ENCODE assay signal across 17 cellular contexts in the genomic region with DNA sequence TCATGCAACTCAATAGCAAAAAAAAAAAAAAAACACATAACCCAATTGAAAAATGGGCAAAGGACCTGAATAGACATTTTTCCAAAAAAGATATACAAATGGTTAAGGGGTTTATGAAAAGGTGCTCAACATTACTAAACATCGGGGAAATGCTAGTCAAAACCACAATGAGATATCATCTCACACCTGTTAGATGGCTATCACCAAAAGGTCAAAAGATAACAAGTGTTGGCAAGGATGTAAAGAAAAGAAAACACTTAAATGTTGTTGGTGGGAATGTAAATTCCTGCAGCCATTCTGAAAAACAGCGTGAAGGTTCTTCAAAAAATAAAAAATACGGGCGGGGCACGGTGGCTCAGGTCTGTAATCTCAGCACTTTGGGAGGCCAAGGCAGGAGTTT.
DNase-seq lines count a peak whose midpoint lies in the region; ATAC-seq and TF ChIP-seq lines count a peak whose summit lies in the region.
"Had no signal": no experiment of that assay in that cellular context is flagged by ENCODE, and none has a peak within 500 bp of the region (broad histone marks: within the 10 kb centered on the region; RNA-seq: fewer than 3 reads in every experiment).

No MANE protein-coding gene starts in this region.

- intact Hi-C loops in CD4-positive, alpha-beta memory T cell (cut with micrococcal nuclease): loop anchor here (5.0 kb wide), 1 partner anchor 158 kb away; no protein-coding TSS in a partner anchor

- H3K4me1 ChIP-seq in CD4-positive, alpha-beta memory T cell (ENCODE audit: insufficient read depth, low read length): peaks cover 63% of the 10 kb centered on the region
- H3K4me1 ChIP-seq: psoas muscle had no signal

- H3K27ac ChIP-seq in CD4-positive, alpha-beta memory T cell (ENCODE audit: low read depth, low read length): peak overlapping the region; percentile 18
- H3K27ac ChIP-seq: psoas muscle, thyroid gland had no signal

- no peaks in the 10 kb centered on the region for H3K27me3 ChIP-seq in CD4-positive, alpha-beta memory T cell (ENCODE audit: insufficient read depth, low read length)
- H3K27me3 ChIP-seq: thyroid gland had no signal

- peak overlapping the region in 1 of 2 donors; percentile 13 for H3K4me3 ChIP-seq in CD4-positive, alpha-beta memory T cell (ENCODE audit: low read length in 2 of 2)
- peak overlapping the region; percentile 44 for H3K4me3 ChIP-seq in GM12864 (ENCODE audit: low read depth, low read length)
- H3K4me3 ChIP-seq: GM23338, psoas muscle, smooth muscle cell, thyroid gland had no signal

- peaks cover 6 to 10% of the 10 kb centered on the region in 2 donors for H3K36me3 Mint-ChIP-seq in CD4-positive, alpha-beta memory T cell
- H3K36me3 Mint-ChIP-seq in T-cell: peaks cover 9% of the 10 kb centered on the region
- H3K36me3 Mint-ChIP-seq in central memory CD8-positive, alpha-beta T cell (ENCODE audit: insufficient read depth): peaks cover 5% of the 10 kb centered on the region
- H3K36me3 Mint-ChIP-seq: brain had no signal

- POLR2A ChIA-PET in CD4-positive, alpha-beta memory T cell (lab: Charles Lee; ENCODE audit: partially characterized antibody): no interaction called here
- POLR2A ChIA-PET in T-cell (lab: Charles Lee): no interaction called here

- no peak for TF ChIP-seq CTCF in GM12864 (IDR thresholded peaks at IDR 0.05; ENCODE audit: low read depth, low read length, missing control alignments)

- H3K4me3 Mint-ChIP-seq in CD4-positive, alpha-beta memory T cell: peak overlapping the region; percentile 49 to 85 (median 72)
- peak overlapping the region; percentile 10 to 62 (median 46) for H3K4me3 Mint-ChIP-seq in T-cell
- peak overlapping the region; percentile 33 for H3K4me3 Mint-ChIP-seq in central memory CD8-positive, alpha-beta T cell
- H3K4me3 Mint-ChIP-seq: brain, GM23338 had no signal

- CTCF ChIA-PET in CD4-positive, alpha-beta memory T cell (lab: Charles Lee; ENCODE audit: partially characterized antibody): no interaction called here
- CTCF ChIA-PET in T-cell (lab: Charles Lee): interaction anchor here in 1 of 2 donors (0.6 kb wide), 1 partner anchor 128 kb away, joined by 3 read pairs; no protein-coding TSS in a partner anchor

- H3K36me3 ChIP-seq in CD4-positive, alpha-beta memory T cell (ENCODE audit: insufficient read depth, low read length): no peaks in the 10 kb centered on the region
- H3K36me3 ChIP-seq: thyroid gland had no signal

- no peaks in the 10 kb centered on the region for H3K27me3 Mint-ChIP-seq in CD4-positive, alpha-beta memory T cell
- H3K27me3 Mint-ChIP-seq in T-cell: no peaks in the 10 kb centered on the region
- no peaks in the 10 kb centered on the region for H3K27me3 Mint-ChIP-seq in central memory CD8-positive, alpha-beta T cell

- ATAC-seq in T-cell (replicated peaks in 1 of 4): no peak
- no peak for ATAC-seq in central memory CD8-positive, alpha-beta T cell (replicated peaks; ENCODE audit: extremely low read depth, poor library complexity, severe bottlenecking)
- no peak for ATAC-seq in HG03039 (IDR thresholded peaks at IDR 0.05; ENCODE audit: unreplicated experiment)
- ATAC-seq: GM23338, psoas muscle had no signal

- peaks cover 5 to 19% (median 8%) of the 10 kb centered on the region in 8 donors for H3K9me3 Mint-ChIP-seq in CD4-positive, alpha-beta memory T cell
- peaks cover 5 to 9% (median 6%) of the 10 kb centered on the region in 3 donors for H3K9me3 Mint-ChIP-seq in T-cell
- H3K9me3 Mint-ChIP-seq in central memory CD8-positive, alpha-beta T cell: peaks cover 8% of the 10 kb centered on the region

- peak overlapping the region; percentile 59 to 91 (median 80) for H3K27ac Mint-ChIP-seq in CD4-positive, alpha-beta memory T cell
- peak overlapping the region; percentile 60 to 84 for H3K27ac Mint-ChIP-seq in T-cell
- H3K27ac Mint-ChIP-seq in central memory CD8-positive, alpha-beta T cell (ENCODE audit: low read depth): peak overlapping the region; percentile 51
- H3K27ac Mint-ChIP-seq: brain, GM23338 had no signal

- H3K4me1 Mint-ChIP-seq in CD4-positive, alpha-beta memory T cell: peaks cover 51 to 81% (median 69%) of the 10 kb centered on the region in 4 donors
- H3K4me1 Mint-ChIP-seq in T-cell: peaks cover 70 to 88% (median 79%) of the 10 kb centered on the region in 3 donors
- peaks cover 69% of the 10 kb centered on the region for H3K4me1 Mint-ChIP-seq in central memory CD8-positive, alpha-beta T cell
- H3K4me1 Mint-ChIP-seq: brain had no signal

- H3K9me3 ChIP-seq in CD4-positive, alpha-beta memory T cell (ENCODE audit: control insufficient read depth in 1 of 2, low read length in 2 of 2): no peaks in the 10 kb centered on the region
- H3K9me3 ChIP-seq: psoas muscle, thyroid gland had no signal

- DNase-seq in CD4-positive, alpha-beta memory T cell: peak in 3 of 5 donors; percentile 24 to 40 (median 29)
- no peak for DNase-seq in GM12864 (ENCODE audit: low read depth)
- DNase-seq in T-cell: no peak
- DNase-seq in central memory CD8-positive, alpha-beta T cell (ENCODE audit: low spot score in 2 of 2): no peak
- DNase-seq in hippocampal formation (lab: John Stamatoyannopoulos, UW): no peak
- no peak for DNase-seq in glomerular visceral epithelial cell (ENCODE audit: extremely low spot score)
- DNase-seq in mucosa of gallbladder (ENCODE audit: low spot score): no peak
- DNase-seq: cortex of kidney, mesendoderm, NCI-H187, NCI-H446, psoas muscle, thyroid gland had no signal

Comparison
In these comparisons a context has a peak if more than half of its experiments do, and no peak if none do; other contexts are left out.
1. DNase-seq: peak in CD4-positive, alpha-beta memory T cell (3 of 5); none in GM12864 (single experiment), T-cell (0 of 34), central memory CD8-positive, alpha-beta T cell (0 of 2), hippocampal formation (0 of 2), glomerular visceral epithelial cell (single experiment) and mucosa of gallbladder (single experiment).
2. Peak in every context shown above with its lines, with median percentiles within 50 percentile points of each other: H3K27ac Mint-ChIP-seq and H3K4me3 Mint-ChIP-seq.